In the genomic region with DNA sequence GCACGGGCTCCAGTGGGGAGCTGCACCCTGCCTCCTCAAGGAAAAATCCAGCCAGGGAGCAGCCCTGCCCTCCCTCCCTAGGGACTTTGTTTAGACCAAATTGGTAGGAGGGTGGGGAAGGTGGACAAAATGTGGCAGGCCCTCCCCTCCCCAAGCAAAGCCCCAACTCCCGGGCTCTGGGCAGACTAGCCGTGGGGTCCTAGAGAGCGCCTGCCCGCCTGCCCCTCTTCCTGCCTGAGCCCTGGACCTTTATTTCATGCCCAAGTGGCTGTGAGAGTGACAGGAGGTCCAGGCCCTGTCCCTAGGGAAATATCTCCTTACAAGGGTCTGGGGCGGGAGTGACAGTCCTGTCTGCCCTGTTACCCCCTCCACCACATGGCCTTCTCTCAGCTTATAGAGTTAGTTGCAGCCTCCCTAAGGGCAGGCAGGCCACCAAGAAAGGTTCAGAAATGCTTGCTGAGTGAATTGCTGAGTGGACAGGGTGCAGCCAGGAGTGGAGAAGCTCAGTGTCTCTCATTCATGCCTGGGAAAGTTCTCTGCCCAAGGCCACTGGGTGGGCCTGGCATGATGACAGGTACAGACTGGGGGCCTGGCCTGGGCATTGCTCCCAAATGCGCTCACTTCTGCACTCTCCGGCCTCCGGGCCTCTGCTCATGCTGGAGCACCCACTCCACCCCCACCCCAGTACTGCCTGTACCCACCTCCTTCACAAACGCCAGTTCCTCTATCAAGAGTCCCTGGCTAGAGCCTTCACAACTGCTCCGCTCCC, we compare ENCODE assay signal across 9 cellular contexts. TPM values are rescaled to one million over a fixed set of nuclear protein-coding genes. Genes with fewer than 3 reads are reported as not detected.
DNase-seq lines count a peak whose midpoint lies in the region; TF ChIP-seq lines count a peak whose summit lies in the region.
"Had no signal": no experiment of that assay in that cellular context is flagged by ENCODE, and none has a peak within 500 bp of the region (broad histone marks: within the 10 kb centered on the region; RNA-seq: fewer than 3 reads in every experiment).

No MANE protein-coding gene starts in this region.

- no peaks in the 10 kb centered on the region for H4K20me1 ChIP-seq in smooth muscle cell (ENCODE audit: low read depth)

- no peaks in the 10 kb centered on the region for H3K27me3 Mint-ChIP-seq in activated CD4-positive, alpha-beta memory T cell treated with anti-CD3 and anti-CD28 coated beads, Interleukin-2, amount 10 ng/mL, durations not matched to agents 7 days and 5 days

- H3K4me3 ChIP-seq in smooth muscle cell, result no peak overlapping the region

- peaks cover 27% of the 10 kb centered on the region for H3K36me3 Mint-ChIP-seq in activated CD4-positive, alpha-beta memory T cell treated with anti-CD3 and anti-CD28 coated beads, Interleukin-2, amount 10 ng/mL, durations not matched to agents 7 days and 5 days (ENCODE audit: low read depth)

- POLR2A ChIA-PET in activated CD4-positive, alpha-beta memory T cell treated with anti-CD3 and anti-CD28 coated beads, Interleukin-2, amount 10 ng/mL, durations not matched to agents 7 days and 5 days (lab: Charles Lee), result interaction anchor here (0.7 to 12.9 kb wide), 8 partner anchors 8 to 250 kb away, joined by 3 to 225 read pairs (median 6); partner anchors contain the start of genes ANAPC16, ASCC1 and DDIT4

- H2AFZ ChIP-seq in smooth muscle cell (ENCODE audit: low read depth), result no peak overlapping the region

- H3K27ac ChIP-seq in substantia nigra (ENCODE audit: low read depth, low read length, poor library complexity, severe bottlenecking), result peak overlapping the region; percentile 83
- H3K27ac ChIP-seq in smooth muscle cell (ENCODE audit: low read depth), result no peak overlapping the region

- H3K79me2 ChIP-seq in smooth muscle cell (ENCODE audit: low read depth), result no peaks in the 10 kb centered on the region

- H3K27me3 ChIP-seq in smooth muscle cell (ENCODE audit: low read depth), result no peaks in the 10 kb centered on the region

- peak overlapping the region; percentile 97 for H3K27ac Mint-ChIP-seq in activated CD4-positive, alpha-beta memory T cell treated with anti-CD3 and anti-CD28 coated beads, Interleukin-2, amount 10 ng/mL, durations not matched to agents 7 days and 5 days

- no peak overlapping the region for H3K9ac ChIP-seq in smooth muscle cell (ENCODE audit: low read depth)

- CTCF ChIA-PET in activated CD4-positive, alpha-beta memory T cell treated with anti-CD3 and anti-CD28 coated beads, Interleukin-2, amount 10 ng/mL, durations not matched to agents 7 days and 5 days (lab: Charles Lee), result interaction anchor here (0.7 to 6.1 kb wide), 5 partner anchors 54 to 281 kb away, joined by 3 to 65 read pairs (median 3); partner anchors contain the start of genes ASCC1 and DDIT4

- no peak overlapping the region for H3K4me2 ChIP-seq in smooth muscle cell

- H3K36me3 ChIP-seq in smooth muscle cell (ENCODE audit: low read depth), result no peaks in the 10 kb centered on the region

- no peak for TF ChIP-seq CTCF in smooth muscle cell (IDR thresholded peaks at IDR 0.05; ENCODE audit: borderline replicate concordance, insufficient read depth, poor library complexity, severe bottlenecking)

- 92% methylated on average over 11 of the region's 11 CpGs for WGBS in smooth muscle cell (ENCODE audit: low lambda C conversion rate)

- peaks cover 82% of the 10 kb centered on the region for H3K4me1 Mint-ChIP-seq in activated CD4-positive, alpha-beta memory T cell treated with anti-CD3 and anti-CD28 coated beads, Interleukin-2, amount 10 ng/mL, durations not matched to agents 7 days and 5 days

- H3K9me3 ChIP-seq in smooth muscle cell (replicated peaks; ENCODE audit: low read depth), result no peaks in the 10 kb centered on the region

- peak overlapping the region; percentile 37 for H3K4me3 Mint-ChIP-seq in activated CD4-positive, alpha-beta memory T cell treated with anti-CD3 and anti-CD28 coated beads, Interleukin-2, amount 10 ng/mL, durations not matched to agents 7 days and 5 days

- H3K4me1 ChIP-seq in smooth muscle cell (ENCODE audit: low read depth), result peaks cover 52% of the 10 kb centered on the region

- peaks cover 8% of the 10 kb centered on the region for H3F3A ChIP-seq in smooth muscle cell (ENCODE audit: low read depth)

- H3K9me3 Mint-ChIP-seq in activated CD4-positive, alpha-beta memory T cell treated with anti-CD3 and anti-CD28 coated beads, Interleukin-2, amount 10 ng/mL, durations not matched to agents 7 days and 5 days, result peaks cover 4% of the 10 kb centered on the region

- DNase-seq in activated CD8-positive, alpha-beta memory T cell treated with anti-CD3 and anti-CD28 coated beads, Interleukin-2, amount 50 U/mL, for 48 hours, result peak; percentile 75
- DNase-seq in activated CD8-positive, alpha-beta memory T cell treated with anti-CD3 and anti-CD28 coated beads for 24 hours, result no peak
- DNase-seq in activated CD4-positive, alpha-beta memory T cell treated with anti-CD3 and anti-CD28 coated beads, Interleukin-2, amount 10 ng/mL, durations not matched to agents 7 days and 5 days, result no peak
- DNase-seq in left kidney (ENCODE audit: low read depth, low spot score) (peak; percentile 87), substantia nigra (lab: John Stamatoyannopoulos, UW) (peak in 7 of 49 donors; percentile 23 to 50 (median 44)), NCI-H187 treated with DMSO at 0.1 percent for 48 hours (lab: John Stamatoyannopoulos, UW) (no peak), smooth muscle cell (lab: John Stamatoyannopoulos, UW; ENCODE audit: unreplicated experiment) (no peak), NCI-H1930 (lab: John Stamatoyannopoulos, UW) (no peak)
- DNase-seq: NCI-H226 had no signal

RNA-seq across cellular contexts. Expression of gene DNAJB12, which starts 25.2 kb away (rescaled TPM):
- total RNA-seq in activated CD4-positive, alpha-beta memory T cell treated with anti-CD3 and anti-CD28 coated beads, Interleukin-2, amount 10 ng/mL, durations not matched to agents 7 days and 5 days, result 10 to 100 TPM; 23.8 to 26.7 TPM
- 12.5 and 14.3 TPM in 2 replicates for total RNA-seq in smooth muscle cell
- polyA plus RNA-seq in smooth muscle cell, result 24.5 and 26.7 TPM in 2 replicates

RNA-seq across cellular contexts. Expression of gene DDIT4, which starts 55.8 kb away (rescaled TPM):
- 100 to 1,000 TPM; 475 to 481 TPM for total RNA-seq in activated CD4-positive, alpha-beta memory T cell treated with anti-CD3 and anti-CD28 coated beads, Interleukin-2, amount 10 ng/mL, durations not matched to agents 7 days and 5 days
- 161 and 198 TPM in 2 replicates for total RNA-seq in smooth muscle cell
- polyA plus RNA-seq in smooth muscle cell, result 248 and 299 TPM in 2 replicates

Comparison
In these comparisons a context has a peak if more than half of its experiments do, and no peak if none do; other contexts are left out.
1. DNase-seq: peak in activated CD8-positive, alpha-beta memory T cell treated with anti-CD3 and anti-CD28 coated beads, Interleukin-2, amount 50 U/mL, for 48 hours (single experiment) and left kidney (single experiment); none in activated CD8-positive, alpha-beta memory T cell treated with anti-CD3 and anti-CD28 coated beads for 24 hours (single experiment), activated CD4-positive, alpha-beta memory T cell treated with anti-CD3 and anti-CD28 coated beads, Interleukin-2, amount 10 ng/mL, durations not matched to agents 7 days and 5 days (single experiment), NCI-H187 treated with DMSO at 0.1 percent for 48 hours (single experiment), smooth muscle cell (single experiment) and NCI-H1930 (0 of 2).